23 cellular contexts compared by ENCODE assay signal in genomic region chr6:104702126-104702841, GRCh38.
"Had no signal": no experiment of that assay in that cellular context is flagged by ENCODE, and none has a peak within 500 bp of the region (broad histone marks: within the 10 kb centered on the region; RNA-seq: fewer than 3 reads in every experiment).

No MANE protein-coding gene starts in this region.

- H3K4me1 ChIP-seq: colonic mucosa, pancreas, sigmoid colon, testis had no signal

- ATAC-seq: activated naive CD8-positive, alpha-beta T cell treated with anti-CD3 and anti-CD28 coated beads, Interleukin-2, amount 50 U/mL, for 24 hours; heart right ventricle; left lung; naive thymus-derived CD4-positive, alpha-beta T cell; pancreas; stimulated activated effector memory CD8-positive, alpha-beta T cell treated with anti-CD3 and anti-CD28 coated beads, Interleukin-12 subunit alpha, Interleukin-12 subunit beta, amount 100 ng/mL, for 72 hours; T-cell had no signal

- H3K9me3 Mint-ChIP-seq: stimulated activated effector memory CD8-positive, alpha-beta T cell treated with anti-CD3 and anti-CD28 coated beads, Interleukin-12 subunit alpha, Interleukin-12 subunit beta, amount 100 ng/mL, for 72 hours; type B pancreatic cell had no signal

- H3K36me3 ChIP-seq: brain microvascular endothelial cell, colonic mucosa, heart right ventricle, left lung, pancreas, sigmoid colon, stomach had no signal

- FAIRE-seq: pancreas had no signal

- H3K9me3 ChIP-seq: colonic mucosa, heart right ventricle, left lung, pancreas, sigmoid colon, stomach, testis had no signal

- H3K27me3 Mint-ChIP-seq: activated naive CD4-positive, alpha-beta T cell treated with anti-CD3 and anti-CD28 coated beads, Interleukin-2, amount 10 ng/mL, durations not matched to agents 7 days and 5 days; activated naive CD8-positive, alpha-beta T cell treated with anti-CD3 and anti-CD28 coated beads, Interleukin-2, amount 50 U/mL, for 24 hours; naive thymus-derived CD4-positive, alpha-beta T cell; T-cell; type B pancreatic cell had no signal

- H3K27ac Mint-ChIP-seq: activated naive CD4-positive, alpha-beta T cell treated with anti-CD3 and anti-CD28 coated beads, Interleukin-2, amount 10 ng/mL, durations not matched to agents 7 days and 5 days; activated naive CD8-positive, alpha-beta T cell treated with anti-CD3 and anti-CD28 coated beads, Interleukin-2, amount 50 U/mL, for 24 hours; stimulated activated effector memory CD8-positive, alpha-beta T cell treated with anti-CD3 and anti-CD28 coated beads, Interleukin-12 subunit alpha, Interleukin-12 subunit beta, amount 100 ng/mL, for 72 hours; T-cell; type B pancreatic cell had no signal

- H3K27ac ChIP-seq: brain microvascular endothelial cell, colonic mucosa, heart right ventricle, left lung, pancreas, sigmoid colon, stomach, testis had no signal

- H3K4me3 ChIP-seq: colonic mucosa, heart right ventricle, left lung, pancreas, sigmoid colon, stomach, testis had no signal

- DNase-seq: activated CD4-positive, alpha-beta T cell treated with anti-CD3 and anti-CD28 coated beads, Interleukin-2, amount 50 U/mL, for 1 hour; activated CD4-positive, CD25-positive, alpha-beta regulatory T cell treated with anti-CD3 and anti-CD28 coated beads, Interleukin-2, amount 50 U/mL, for 72 hours; activated CD8-positive, alpha-beta memory T cell treated with anti-CD3 and anti-CD28 coated beads for 24 hours; activated CD8-positive, alpha-beta memory T cell treated with anti-CD3 and anti-CD28 coated beads, Interleukin-2, amount 50 U/mL, for 48 hours; activated effector memory CD4-positive, alpha-beta T cell treated with Interleukin-2 at 50 U/mL for 16 hours; activated naive CD4-positive, alpha-beta T cell treated with anti-CD3 and anti-CD28 coated beads, Interleukin-2, amount 10 ng/mL, durations not matched to agents 7 days and 5 days; activated naive CD8-positive, alpha-beta T cell treated with anti-CD3 and anti-CD28 coated beads, Interleukin-2, amount 50 U/mL, for 24 hours; activated T-cell treated with anti-CD3 and anti-CD28 coated beads, Interleukin-2, amount 50 U/mL, for 48 hours; aorta; brain microvascular endothelial cell; central memory CD4-positive, alpha-beta T cell; colonic mucosa; heart right ventricle; left lung; naive thymus-derived CD4-positive, alpha-beta T cell; pancreas; sigmoid colon; stimulated activated CD4-positive, alpha-beta T cell treated with anti-CD3 and anti-CD28 coated beads, Interleukin-4, amount 100 ng/mL, for 24 hours; stomach; T-cell; testis had no signal

- H3K4me3 Mint-ChIP-seq: activated naive CD4-positive, alpha-beta T cell treated with anti-CD3 and anti-CD28 coated beads, Interleukin-2, amount 10 ng/mL, durations not matched to agents 7 days and 5 days; activated naive CD8-positive, alpha-beta T cell treated with anti-CD3 and anti-CD28 coated beads, Interleukin-2, amount 50 U/mL, for 24 hours; stimulated activated effector memory CD8-positive, alpha-beta T cell treated with anti-CD3 and anti-CD28 coated beads, Interleukin-12 subunit alpha, Interleukin-12 subunit beta, amount 100 ng/mL, for 72 hours; type B pancreatic cell had no signal

- H3K36me3 Mint-ChIP-seq: stimulated activated effector memory CD8-positive, alpha-beta T cell treated with anti-CD3 and anti-CD28 coated beads, Interleukin-12 subunit alpha, Interleukin-12 subunit beta, amount 100 ng/mL, for 72 hours; T-cell; type B pancreatic cell had no signal

- H3K27me3 ChIP-seq: brain microvascular endothelial cell, colonic mucosa, heart right ventricle, left lung, pancreas, sigmoid colon, stomach, testis had no signal
